In genomic region chr16:3022697-3023414, GRCh38 we compare ENCODE assay signal across 8 cellular contexts.
DNase-seq lines count a peak whose midpoint lies in the region; ATAC-seq lines count a peak whose summit lies in the region.

No MANE protein-coding gene starts in this region.

- H3K9ac ChIP-seq in ES-I3 (ENCODE audit: low read depth, low read length), result peak overlapping the region; percentile 84
- H3K9ac ChIP-seq in mucosa of stomach (ENCODE audit: low read length), result peak overlapping the region; percentile 79

- H3K27me3 ChIP-seq in mucosa of stomach (ENCODE audit: control insufficient read depth, insufficient read depth, low read length), result peaks cover 1% of the 10 kb centered on the region

- H3K4me1 ChIP-seq in ES-I3 (ENCODE audit: insufficient read depth, low read length) (peaks cover 4% of the 10 kb centered on the region; the same call in 1 of the 2 replicates), mucosa of stomach (ENCODE audit: control insufficient read depth, insufficient read depth, low read length) (peaks cover 28% of the 10 kb centered on the region)

- peak overlapping the region; percentile 76 for H3K4me3 Mint-ChIP-seq in central memory CD8-positive, alpha-beta T cell

- DNase-seq in NCI-H345 (lab: John Stamatoyannopoulos, UW), result peak; percentile 43
- DNase-seq in central memory CD8-positive, alpha-beta T cell (ENCODE audit: low spot score in 2 of 2), result no peak
- no peak for DNase-seq in NCI-H1105 (lab: John Stamatoyannopoulos, UW)

- H3K36me3 Mint-ChIP-seq in central memory CD8-positive, alpha-beta T cell (ENCODE audit: insufficient read depth), result peaks cover 16% of the 10 kb centered on the region

- ATAC-seq in central memory CD8-positive, alpha-beta T cell (replicated peaks; ENCODE audit: extremely low read depth, poor library complexity, severe bottlenecking), result no peak
- no peak for ATAC-seq in GM19035 (IDR thresholded peaks at IDR 0.05; ENCODE audit: unreplicated experiment)
- no peak for ATAC-seq in HG03571 (IDR thresholded peaks at IDR 0.05; ENCODE audit: unreplicated experiment)
- ATAC-seq in HG03439 (IDR thresholded peaks at IDR 0.05; ENCODE audit: unreplicated experiment), result no peak

- H3K9me3 ChIP-seq in ES-I3 (ENCODE audit: control insufficient read depth, insufficient read depth, low read length), result no peaks in the 10 kb centered on the region
- no peaks in the 10 kb centered on the region for H3K9me3 ChIP-seq in mucosa of stomach (ENCODE audit: control insufficient read depth, low read length)

- no peaks in the 10 kb centered on the region for H3K9me3 Mint-ChIP-seq in central memory CD8-positive, alpha-beta T cell

- H3K27ac Mint-ChIP-seq in central memory CD8-positive, alpha-beta T cell (ENCODE audit: low read depth), result peak overlapping the region; percentile 66

- peaks cover 41% of the 10 kb centered on the region for H3K4me1 Mint-ChIP-seq in central memory CD8-positive, alpha-beta T cell

- H3K36me3 ChIP-seq in ES-I3 (ENCODE audit: insufficient read depth, low read length) (0 out of 2 replicates have a peak, but pooled peaks cover 5% of the 10 kb centered on the region), mucosa of stomach (ENCODE audit: control insufficient read depth, insufficient read depth, low read length) (no peaks in the 10 kb centered on the region)

- peak overlapping the region; percentile 82 for H3K4me3 ChIP-seq in mucosa of stomach (ENCODE audit: low read length)

- H3K27me3 Mint-ChIP-seq in central memory CD8-positive, alpha-beta T cell, result no peaks in the 10 kb centered on the region
